In genomic region chr19:37172368-37173366, GRCh38 we compare ENCODE assay signal across 1 cellular context.
TF ChIP-seq lines count a peak whose summit lies in the region.

Gene ZNF585A (minus strand): TSS chr19:37172695. CDS start chr19:37169910, 2,785 bp downstream.

TF ChIP-seq in K562, 482 proteins besides CTCF, POLR2A, EP300 and RAD21 (continued from another document and continues in another):
- TF ChIP-seq HBP1 (CRISPR knock-in tag; IDR thresholded peaks at IDR 0.05): peak; percentile 23; the same call in 1 of the 2 replicates
- no peak for TF ChIP-seq HDAC8 (tag; IDR thresholded peaks at IDR 0.05)
- TF ChIP-seq FOXA3 (CRISPR knock-in tag; conservative IDR thresholded peaks at IDR 0.05 in 1 of 2, IDR thresholded peaks at IDR 0.05 in 1 of 2): peak; percentile 39 to 61; a peak in 3 of 4 replicates
- TF ChIP-seq ELF2 (CRISPR knock-in tag; IDR thresholded peaks at IDR 0.05): 0 out of 2 replicates have a peak, but pooled peaks have one; percentile 42
- 0 out of 2 replicates have a peak, but pooled peaks have one; percentile 22 for TF ChIP-seq CBX1 (IDR thresholded peaks at IDR 0.05; ENCODE audit: low read depth)
- 0 out of 2 replicates have a peak, but pooled peaks have one; percentile 11 for TF ChIP-seq E2F3 (CRISPR knock-in tag; IDR thresholded peaks at IDR 0.05)
- TF ChIP-seq BHLHE40 (IDR thresholded peaks at IDR 0.05; ENCODE audit: low read length): peak; percentile 40; the same call in 1 of the 2 replicates
- TF ChIP-seq MTA1 (IDR thresholded peaks at IDR 0.05; ENCODE audit: borderline replicate concordance): 0 out of 2 replicates have a peak, but pooled peaks have one; percentile 20
- TF ChIP-seq ATF7 (IDR thresholded peaks at IDR 0.05): peak; percentile 34; the same call in 1 of the 2 replicates
- peak; percentile 86 for TF ChIP-seq ZNF584 (CRISPR knock-in tag; IDR thresholded peaks at IDR 0.05; ENCODE audit: low read depth)
- TF ChIP-seq JUND (IDR thresholded peaks at IDR 0.05; ENCODE audit: borderline replicate concordance, low read depth, low read length): peak; percentile 31; the same call in 1 of the 2 replicates
- peak; percentile 48; the same call in 2 of the 3 replicates for TF ChIP-seq JUND (tag; IDR thresholded peaks at IDR 0.05; ENCODE audit: borderline replicate concordance, low read depth, low read length)
- no peak for TF ChIP-seq PATZ1 (CRISPR knock-in tag; IDR thresholded peaks at IDR 0.05; ENCODE audit: borderline replicate concordance)
- no peak for TF ChIP-seq NFXL1 (CRISPR knock-in tag; IDR thresholded peaks at IDR 0.05)
- TF ChIP-seq ZNF395 (CRISPR knock-in tag; IDR thresholded peaks at IDR 0.05): peak; percentile 85
- no peak for TF ChIP-seq ATF1 (CRISPR knock-in tag; IDR thresholded peaks at IDR 0.05)
- TF ChIP-seq ATF1 (tag; IDR thresholded peaks at IDR 0.05): peak; percentile 73
- TF ChIP-seq HCFC1 (IDR thresholded peaks at IDR 0.05; ENCODE audit: low read depth, low read length): peak; percentile 92
- peak; percentile 51 for TF ChIP-seq POLR2B (IDR thresholded peaks at IDR 0.05; ENCODE audit: low read depth, partially characterized antibody)
- peak; percentile 43 for TF ChIP-seq PKNOX1 (IDR thresholded peaks at IDR 0.05)
- no peak for TF ChIP-seq HDGF (IDR thresholded peaks at IDR 0.05)
- peak; percentile 55; the same call in 1 of the 2 replicates for TF ChIP-seq MYBL2 (IDR thresholded peaks at IDR 0.05; ENCODE audit: low read depth)
- TF ChIP-seq MYBL2 (CRISPR knock-in tag; IDR thresholded peaks at IDR 0.05; ENCODE audit: borderline replicate concordance): no peak
- TF ChIP-seq MGA (IDR thresholded peaks at IDR 0.05): peak; percentile 36; the same call in 1 of the 2 replicates
- no peak for TF ChIP-seq ZC3H8 (IDR thresholded peaks at IDR 0.05)
- peak; percentile 86 for TF ChIP-seq ZBTB40 (IDR thresholded peaks at IDR 0.05)
- TF ChIP-seq ZBTB40 (CRISPR knock-in tag; IDR thresholded peaks at IDR 0.05): no peak
